ENCODE assay signal across 20 cellular contexts in the genomic region with DNA sequence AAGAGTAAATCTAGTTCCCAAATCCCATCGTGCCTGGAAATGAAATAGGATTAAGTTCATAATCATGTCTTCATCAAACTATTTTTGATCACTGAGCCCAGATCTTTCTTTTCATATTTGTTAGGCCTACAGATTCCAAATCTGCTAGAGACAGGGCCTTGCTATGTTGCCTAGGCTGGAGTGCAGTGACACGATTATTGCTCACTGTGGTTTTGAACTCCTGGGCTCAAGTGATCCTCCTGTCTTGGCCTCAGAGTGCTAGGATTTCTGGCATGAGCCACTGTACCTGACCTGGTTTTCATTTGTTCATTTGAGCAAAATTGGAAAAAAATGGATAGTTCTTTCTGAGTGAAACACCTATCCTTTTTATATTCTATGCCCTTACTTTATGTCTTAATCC. TPM values are rescaled to one million over a fixed set of nuclear protein-coding genes. Genes with fewer than 3 reads are reported as not detected.
DNase-seq lines count a peak whose midpoint lies in the region; ATAC-seq and TF ChIP-seq lines count a peak whose summit lies in the region.
"Had no signal": no experiment of that assay in that cellular context is flagged by ENCODE, and none has a peak within 500 bp of the region (broad histone marks: within the 10 kb centered on the region; RNA-seq: fewer than 3 reads in every experiment).

No MANE protein-coding gene starts in this region.

- ATAC-seq in PC-3 (no peak), left lobe of liver (no peak)
- peak; percentile 63 for ATAC-seq in activated naive CD8-positive, alpha-beta T cell treated with anti-CD3 and anti-CD28 coated beads, Interleukin-2, amount 50 U/mL, for 24 hours
- no peak for ATAC-seq in stimulated activated naive B cell treated with anti-CD40 and anti-IgM and Interleukin-4, amounts not matched to agents 10 μg/mL and 1 μg/mL and 100 μg/mL, for 72 hours (replicated peaks)
- ATAC-seq: left cardiac atrium, upper lobe of right lung had no signal

- CTCF ChIA-PET in mammary epithelial cell (lab: Charles Lee; ENCODE audit: low non-redundant PET) (no interaction called here), MCF 10A (lab: Yijun Ruan, JAX) (interaction anchor here (0.7 to 1.9 kb wide), 6 partner anchors 9 to 726 kb away, joined by 3 to 15 read pairs (median 4); no protein-coding TSS in a partner anchor), PC-3 (lab: Charles Lee) (no interaction called here)

- in situ Hi-C loops in mammary epithelial cell (cut with MboI; ENCODE audit: low sequenced_read_pairs in 2 of 2), result no loop called here
- in situ Hi-C loops in transverse colon (cut with MboI; ENCODE audit: low pct_ligation_motif_present in 1 of 4, low pct_unique_long_range_greater_than_20kb in 1 of 4, low sequenced_read_pairs in 3 of 4), result no loop called here

- no peak overlapping the region for H3K27ac Mint-ChIP-seq in MCF 10A (ENCODE audit: low read depth, unreplicated experiment)
- peak overlapping the region; percentile 50 for H3K27ac Mint-ChIP-seq in activated naive CD8-positive, alpha-beta T cell treated with anti-CD3 and anti-CD28 coated beads, Interleukin-2, amount 50 U/mL, for 24 hours
- peak overlapping the region; percentile 65 for H3K27ac Mint-ChIP-seq in stimulated activated naive B cell treated with anti-CD40 and anti-IgM and Interleukin-4, amounts not matched to agents 10 μg/mL and 1 μg/mL and 100 μg/mL, for 72 hours
- H3K27ac Mint-ChIP-seq: progenitor cell of endocrine pancreas had no signal

- H3K27me3 Mint-ChIP-seq in MCF 10A (ENCODE audit: insufficient read depth, unreplicated experiment), result no peaks in the 10 kb centered on the region
- H3K27me3 Mint-ChIP-seq in activated naive CD8-positive, alpha-beta T cell treated with anti-CD3 and anti-CD28 coated beads, Interleukin-2, amount 50 U/mL, for 24 hours, result no peaks in the 10 kb centered on the region
- H3K27me3 Mint-ChIP-seq in stimulated activated naive B cell treated with anti-CD40 and anti-IgM and Interleukin-4, amounts not matched to agents 10 μg/mL and 1 μg/mL and 100 μg/mL, for 72 hours, result no peaks in the 10 kb centered on the region
- H3K27me3 Mint-ChIP-seq: progenitor cell of endocrine pancreas had no signal

- dilution Hi-C loops in mammary epithelial cell (cut with HindIII; ENCODE audit: low sequenced_read_pairs), result no loop called here

- H3K36me3 Mint-ChIP-seq in MCF 10A (ENCODE audit: insufficient read depth, unreplicated experiment), result peaks cover under 1% of the 10 kb centered on the region
- H3K36me3 Mint-ChIP-seq in activated naive CD8-positive, alpha-beta T cell treated with anti-CD3 and anti-CD28 coated beads, Interleukin-2, amount 50 U/mL, for 24 hours (ENCODE audit: low read depth), result peaks cover 4% of the 10 kb centered on the region
- peaks cover 0 to 6% of the 10 kb centered on the region in 2 donors for H3K36me3 Mint-ChIP-seq in stimulated activated naive B cell treated with anti-CD40 and anti-IgM and Interleukin-4, amounts not matched to agents 10 μg/mL and 1 μg/mL and 100 μg/mL, for 72 hours

- no peaks in the 10 kb centered on the region for H3K36me3 ChIP-seq in mammary epithelial cell (ENCODE audit: insufficient read depth, low read length)
- no peaks in the 10 kb centered on the region for H3K36me3 ChIP-seq in PC-3 (ENCODE audit: low read depth, low read length)
- no peaks in the 10 kb centered on the region for H3K36me3 ChIP-seq in transverse colon
- H3K36me3 ChIP-seq: esophagus squamous epithelium, upper lobe of right lung had no signal

- H3K79me2 ChIP-seq in mammary epithelial cell (ENCODE audit: insufficient read depth, low read length), result no peaks in the 10 kb centered on the region
- no peaks in the 10 kb centered on the region for H3K79me2 ChIP-seq in PC-3 (ENCODE audit: low read length)

- H3K9me3 ChIP-seq in mammary epithelial cell (replicated peaks; ENCODE audit: insufficient read depth, low read length) (no peaks in the 10 kb centered on the region), PC-3 (ENCODE audit: low read length) (no peaks in the 10 kb centered on the region), transverse colon (no peaks in the 10 kb centered on the region)
- H3K9me3 ChIP-seq: esophagus squamous epithelium, upper lobe of right lung had no signal

- H3K4me2 ChIP-seq in mammary epithelial cell (ENCODE audit: insufficient read depth, low read depth, low read length), result no peak overlapping the region
- no peak overlapping the region for H3K4me2 ChIP-seq in PC-3 (ENCODE audit: low read length)
- H3K4me2 ChIP-seq: KMS-11 had no signal

- H3K9me3 Mint-ChIP-seq in MCF 10A (ENCODE audit: unreplicated experiment), result no peaks in the 10 kb centered on the region
- H3K9me3 Mint-ChIP-seq in activated naive CD8-positive, alpha-beta T cell treated with anti-CD3 and anti-CD28 coated beads, Interleukin-2, amount 50 U/mL, for 24 hours, result no peaks in the 10 kb centered on the region
- H3K9me3 Mint-ChIP-seq in stimulated activated naive B cell treated with anti-CD40 and anti-IgM and Interleukin-4, amounts not matched to agents 10 μg/mL and 1 μg/mL and 100 μg/mL, for 72 hours, result peaks cover 0 to 4% of the 10 kb centered on the region in 2 donors
- H3K9me3 Mint-ChIP-seq: neural crest cell had no signal

- H3F3A ChIP-seq in PC-3 (ENCODE audit: low read length, unreplicated experiment), result no peaks in the 10 kb centered on the region

- no peaks in the 10 kb centered on the region for H4K20me1 ChIP-seq in mammary epithelial cell (ENCODE audit: insufficient read depth, low read length)
- no peaks in the 10 kb centered on the region for H4K20me1 ChIP-seq in PC-3 (ENCODE audit: low read length)

- TF ChIP-seq POLR2A in transverse colon (IDR thresholded peaks at IDR 0.05), result no peak

- intact Hi-C loops in mammary epithelial cell (cut with micrococcal nuclease) (no loop called here), MCF 10A (cut with micrococcal nuclease) (no loop called here), PC-3 (cut with micrococcal nuclease) (no loop called here), transverse colon (cut with DNase I; ENCODE audit: low total_unique reads) (no loop called here)

- DNase-seq in mammary epithelial cell, result peak; percentile 32
- DNase-seq in MCF 10A (ENCODE audit: unreplicated experiment), result no peak
- DNase-seq in PC-3, result peak; percentile 16
- no peak for DNase-seq in activated naive CD8-positive, alpha-beta T cell treated with anti-CD3 and anti-CD28 coated beads, Interleukin-2, amount 50 U/mL, for 24 hours
- DNase-seq in stimulated activated naive B cell treated with anti-CD40 and anti-IgM and Interleukin-4, amounts not matched to agents 10 μg/mL and 1 μg/mL and 100 μg/mL, for 72 hours, result no peak
- DNase-seq in UCSD-AML1 (lab: John Stamatoyannopoulos, UW; ENCODE audit: unreplicated experiment), result no peak
- no peak for DNase-seq in transverse colon
- no peak for DNase-seq in left lobe of liver (ENCODE audit: low spot score)
- DNase-seq: activated effector memory CD4-positive, alpha-beta T cell treated with anti-CD3 and anti-CD28 coated beads, Interleukin-2, amount 50 U/mL, for 16 hours; DMS79 treated with DMSO at 0.1 percent for 48 hours; esophagus squamous epithelium; glutamatergic neuron; H7; left cardiac atrium; NCI-H187; stimulated activated CD4-positive, alpha-beta T cell treated with anti-CD3 and anti-CD28 coated beads, Interleukin-1b, Interleukin-23, amount 100 ng/mL, for 48 hours; upper lobe of right lung had no signal

- no peak for TF ChIP-seq EP300 in transverse colon (IDR thresholded peaks at IDR 0.05; ENCODE audit: low read depth)

- BruUV-seq in mammary epithelial cell (replicated peaks; lab: Mats Ljungman, UMichigan) (no TSS peak), MCF 10A (replicated peaks; lab: Mats Ljungman, UMichigan) (no TSS peak), PC-3 (replicated peaks; lab: Mats Ljungman, UMichigan) (no TSS peak)

- TF ChIP-seq CTCF in mammary epithelial cell (conservative IDR thresholded peaks at IDR 0.05 in 1 of 2, IDR thresholded peaks at IDR 0.05 in 1 of 2; ENCODE audit: extremely low read depth in 1 of 2, insufficient read depth in 1 of 2, low read depth in 1 of 2, low read length in 2 of 2) (no peak), MCF 10A (IDR thresholded peaks at IDR 0.05; ENCODE audit: unreplicated experiment) (no peak), PC-3 (conservative IDR thresholded peaks at IDR 0.05; ENCODE audit: low read depth, low read length) (no peak), transverse colon (IDR thresholded peaks at IDR 0.05) (no peak)

- H3K4me1 Mint-ChIP-seq in MCF 10A (ENCODE audit: insufficient read depth, unreplicated experiment), result peaks cover 5% of the 10 kb centered on the region
- peaks cover 71% of the 10 kb centered on the region for H3K4me1 Mint-ChIP-seq in activated naive CD8-positive, alpha-beta T cell treated with anti-CD3 and anti-CD28 coated beads, Interleukin-2, amount 50 U/mL, for 24 hours
- H3K4me1 Mint-ChIP-seq in stimulated activated naive B cell treated with anti-CD40 and anti-IgM and Interleukin-4, amounts not matched to agents 10 μg/mL and 1 μg/mL and 100 μg/mL, for 72 hours, result peaks cover 33 to 67% of the 10 kb centered on the region in 2 donors
- H3K4me1 Mint-ChIP-seq: neural crest cell had no signal

- POLR2A ChIA-PET in MCF 10A (lab: Yijun Ruan, JAX), result interaction anchor here (1.0 kb wide), 1 partner anchor 27 kb away, joined by 3 read pairs; no protein-coding TSS in a partner anchor
- POLR2A ChIA-PET in PC-3 (lab: Charles Lee; ENCODE audit: unreplicated experiment), result no interaction called here

- H3K9ac ChIP-seq in mammary epithelial cell (ENCODE audit: insufficient read depth, low read length), result no peak overlapping the region
- no peak overlapping the region for H3K9ac ChIP-seq in PC-3 (ENCODE audit: low read length)
- H3K9ac ChIP-seq: KMS-11 had no signal

- H3K27me3 ChIP-seq in mammary epithelial cell (ENCODE audit: insufficient read depth, low read length) (no peaks in the 10 kb centered on the region), PC-3 (ENCODE audit: low read length) (no peaks in the 10 kb centered on the region), transverse colon (no peaks in the 10 kb centered on the region)
- H3K27me3 ChIP-seq: esophagus squamous epithelium, upper lobe of right lung had no signal

- WGBS in mammary epithelial cell (ENCODE audit: low coverage, missing lambda C conversion rate), result 100% methylated on average over 2 of the region's 2 CpGs
- 40% methylated on average over 2 of the region's 2 CpGs; no CpG with 5 or more reads in 1 of the 2 donors for WGBS in transverse colon (ENCODE audit: low coverage in 1 of 2), 2 donors

- H2AFZ ChIP-seq in mammary epithelial cell (ENCODE audit: low read depth, low read length), result peak overlapping the region; percentile 7
- H2AFZ ChIP-seq in PC-3 (ENCODE audit: low read length), result no peak overlapping the region

- H3K4me1 ChIP-seq in mammary epithelial cell (ENCODE audit: insufficient read depth, low read length) (no peaks in the 10 kb centered on the region), PC-3 (ENCODE audit: insufficient read depth, low read length) (peaks cover 12% of the 10 kb centered on the region), transverse colon (no peaks in the 10 kb centered on the region)
- H3K4me1 ChIP-seq: upper lobe of right lung had no signal

- no peaks in the 10 kb centered on the region for H3K9me2 ChIP-seq in PC-3 (replicated peaks; ENCODE audit: low read length)

- H3K4me3 Mint-ChIP-seq in MCF 10A (ENCODE audit: unreplicated experiment), result no peak overlapping the region
- H3K4me3 Mint-ChIP-seq in activated naive CD8-positive, alpha-beta T cell treated with anti-CD3 and anti-CD28 coated beads, Interleukin-2, amount 50 U/mL, for 24 hours, result no peak overlapping the region
- no peak overlapping the region for H3K4me3 Mint-ChIP-seq in stimulated activated naive B cell treated with anti-CD40 and anti-IgM and Interleukin-4, amounts not matched to agents 10 μg/mL and 1 μg/mL and 100 μg/mL, for 72 hours
- H3K4me3 Mint-ChIP-seq: neural crest cell had no signal

- H3K27ac ChIP-seq in mammary epithelial cell (ENCODE audit: insufficient read depth, low read depth, low read length) (no peak overlapping the region), PC-3 (ENCODE audit: low read length) (no peak overlapping the region), transverse colon (no peak overlapping the region)
- H3K27ac ChIP-seq: esophagus squamous epithelium, KMS-11, upper lobe of right lung had no signal

- H3K4me3 ChIP-seq in mammary epithelial cell (replicated peaks in 1 of 3; ENCODE audit: insufficient read depth in 1 of 3, low read depth in 2 of 3, low read length in 3 of 3) (no peak overlapping the region), PC-3 (ENCODE audit: low read length) (no peak overlapping the region), transverse colon (no peak overlapping the region)
- H3K4me3 ChIP-seq: esophagus squamous epithelium, upper lobe of right lung had no signal

RNA-seq across cellular contexts. Expression of a gene that starts 28.0 kb away (rescaled TPM):
- total RNA-seq in mammary epithelial cell (10 to 100 TPM; 11.2 to 16.2 TPM), MCF 10A (2022) (3.8 and 4.9 TPM in 2 replicates), PC-3 (2014; rRNA removed) (1.0 and 2.1 TPM in 2 replicates), transverse colon (10 to 100 TPM in 2 of 4 donors, 1 to 10 TPM in 2; 6.0 to 17.9 (median 11.2) TPM), left lobe of liver (10.7 TPM)
- 15.5 TPM for polyA plus RNA-seq in mammary epithelial cell
- 7.4 TPM for polyA minus RNA-seq in mammary epithelial cell

Comparison
In these comparisons a context has a peak if more than half of its experiments do, and no peak if none do; other contexts are left out.
1. DNase-seq: peak in mammary epithelial cell (single experiment) and PC-3 (single experiment); none in MCF 10A (single experiment), activated naive CD8-positive, alpha-beta T cell treated with anti-CD3 and anti-CD28 coated beads, Interleukin-2, amount 50 U/mL, for 24 hours (single experiment), stimulated activated naive B cell treated with anti-CD40 and anti-IgM and Interleukin-4, amounts not matched to agents 10 μg/mL and 1 μg/mL and 100 μg/mL, for 72 hours (single experiment), UCSD-AML1 (single experiment), transverse colon (single experiment) and left lobe of liver (single experiment).